1 cellular context compared by ENCODE assay signal in the genomic region with DNA sequence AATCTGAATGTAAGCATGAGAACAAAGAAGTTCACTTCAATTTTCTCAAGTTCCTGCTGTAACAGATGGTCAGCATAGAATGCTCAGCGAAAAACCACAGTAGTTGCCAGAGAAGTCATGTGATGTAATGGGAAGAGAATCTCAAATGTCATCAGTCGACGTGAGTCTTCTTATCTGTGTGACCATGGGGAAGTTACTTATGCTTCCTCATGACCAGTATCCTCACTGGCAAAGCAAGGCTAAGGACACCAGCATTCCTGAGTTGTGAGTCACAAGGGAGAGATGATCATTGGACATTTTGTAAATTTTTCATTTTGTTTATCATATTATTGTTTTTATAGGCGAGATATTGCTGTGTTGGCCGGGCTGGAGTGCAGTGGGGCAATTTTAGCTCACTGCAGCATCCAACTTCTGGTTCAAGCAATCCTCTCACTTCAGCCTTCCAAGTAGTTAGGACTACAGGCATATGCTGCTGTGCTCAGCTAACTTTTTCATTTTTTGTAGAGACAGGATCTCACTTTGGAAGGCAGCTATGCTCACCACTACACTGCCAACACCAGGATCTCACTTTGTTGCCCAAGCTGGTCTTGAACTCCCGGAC.
TF ChIP-seq lines count a peak whose summit lies in the region.

No MANE protein-coding gene starts in this region.

TF ChIP-seq in HEK293, 187 proteins besides CTCF, POLR2A, EP300 and RAD21 (continued from another document):
- TF ChIP-seq ZNF692 (tag by site-specific recombination; IDR thresholded peaks at IDR 0.05) (0 out of 2 replicates have a peak, but pooled peaks have one; percentile 18), ZEB2 (tag by site-specific recombination; IDR thresholded peaks at IDR 0.05) (peak; percentile 71; the same call in 1 of the 2 replicates), OSR2 (tag by site-specific recombination; IDR thresholded peaks at IDR 0.05) (peak; percentile 25; the same call in 1 of the 2 replicates), ZNF366 (tag by site-specific recombination; conservative IDR thresholded peaks at IDR 0.05) (peak; percentile 58; the same call in 1 of the 2 replicates), ZNF610 (tag by site-specific recombination; IDR thresholded peaks at IDR 0.05; ENCODE audit: borderline replicate concordance) (no peak), ZNF416 (tag by site-specific recombination; IDR thresholded peaks at IDR 0.05) (no peak), KLF8 (tag by site-specific recombination; IDR thresholded peaks at IDR 0.05) (0 out of 2 replicates have a peak, but pooled peaks have one; percentile 13), WT1 (tag by site-specific recombination; IDR thresholded peaks at IDR 0.05) (no peak)
- TF ChIP-seq, protein P1, sequence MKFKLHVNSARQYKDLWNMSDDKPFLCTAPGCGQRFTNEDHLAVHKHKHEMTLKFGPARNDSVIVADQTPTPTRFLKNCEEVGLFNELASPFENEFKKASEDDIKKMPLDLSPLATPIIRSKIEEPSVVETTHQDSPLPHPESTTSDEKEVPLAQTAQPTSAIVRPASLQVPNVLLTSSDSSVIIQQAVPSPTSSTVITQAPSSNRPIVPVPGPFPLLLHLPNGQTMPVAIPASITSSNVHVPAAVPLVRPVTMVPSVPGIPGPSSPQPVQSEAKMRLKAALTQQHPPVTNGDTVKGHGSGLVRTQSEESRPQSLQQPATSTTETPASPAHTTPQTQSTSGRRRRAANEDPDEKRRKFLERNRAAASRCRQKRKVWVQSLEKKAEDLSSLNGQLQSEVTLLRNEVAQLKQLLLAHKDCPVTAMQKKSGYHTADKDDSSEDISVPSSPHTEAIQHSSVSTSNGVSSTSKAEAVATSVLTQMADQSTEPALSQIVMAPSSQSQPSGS (tag by site-specific recombination; IDR thresholded peaks at IDR 0.05; ENCODE audit: low read depth): no peak
